26 cellular contexts compared by ENCODE assay signal in the genomic region with DNA sequence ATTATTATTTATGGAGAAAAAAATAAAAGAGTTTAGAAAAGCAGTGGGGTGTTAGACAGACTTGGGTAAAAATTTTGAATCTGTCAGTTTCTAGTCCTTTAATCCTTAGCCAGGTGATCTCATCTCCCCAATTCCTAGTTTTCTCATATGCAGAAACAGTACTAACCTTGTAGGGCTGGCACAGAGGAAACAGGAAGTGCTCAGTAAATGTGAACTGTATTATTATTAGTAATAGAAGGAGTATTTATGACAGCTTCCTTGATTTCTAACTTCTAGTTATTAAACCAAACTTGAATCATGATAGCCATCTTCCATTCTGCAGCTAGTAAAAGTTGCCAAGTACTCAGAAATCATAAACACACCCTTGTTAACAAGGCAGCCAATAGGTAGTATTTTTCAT. TPM values are rescaled to one million over a fixed set of nuclear protein-coding genes. Genes with fewer than 3 reads are reported as not detected.
"Had no signal": no experiment of that assay in that cellular context is flagged by ENCODE, and none has a peak within 500 bp of the region (broad histone marks: within the 10 kb centered on the region; RNA-seq: fewer than 3 reads in every experiment).

No MANE protein-coding gene starts in this region.

- DNase-seq: activated CD4-positive, alpha-beta T cell treated with anti-CD3 and anti-CD28 coated beads for 36 hours; activated CD4-positive, alpha-beta T cell treated with anti-CD3 and anti-CD28 coated beads, Interleukin-2, amount 10 ng/mL, durations not matched to agents 7 days and 5 days; activated CD4-positive, alpha-beta T cell treated with anti-CD3 and anti-CD28 coated beads, Interleukin-2, amount 50 U/mL, for 48 hours; activated CD8-positive, alpha-beta T cell treated with anti-CD3 and anti-CD28 coated beads, Interleukin-2, amount 10 ng/mL, durations not matched to agents 7 days and 5 days; activated gamma-delta T cell; activated naive CD4-positive, alpha-beta T cell treated with Interleukin-2 at 50 U/mL for 16 hours; activated naive CD8-positive, alpha-beta T cell treated with anti-CD3 and anti-CD28 coated beads, Interleukin-2, amount 10 ng/mL, durations not matched to agents 7 days and 5 days; activated T-cell treated with anti-CD3 and anti-CD28 coated beads, Interleukin-2, amount 50 U/mL, for 24 hours; central memory CD4-positive, alpha-beta T cell; NCI-H1092 treated with DMSO at 0.1 percent for 48 hours; NCI-H1417; NCI-H146; NCI-H187; NCI-H2029 treated with DMSO at 0.1 percent for 48 hours; NCI-H2107; NCI-H2171; NCI-H510A; NCI-H526; NCI-H748 treated with DMSO at 0.1 percent for 48 hours; NK-92 treated with Interleukin-12 subunit alpha and Interleukin-12 subunit beta, amount 100 ng/mL, for 24 hours; Right ventricle myocardium superior had no signal

- ATAC-seq: activated CD4-positive, alpha-beta T cell treated with anti-CD3 and anti-CD28 coated beads for 36 hours; activated CD8-positive, alpha-beta T cell treated with anti-CD3 and anti-CD28 coated beads, Interleukin-2, amount 10 ng/mL, durations not matched to agents 7 days and 5 days had no signal

- H3K27me3 ChIP-seq: ascending aorta had no signal

- H3K4me3 ChIP-seq: ascending aorta had no signal

- H3K4me1 ChIP-seq: ascending aorta had no signal

- H3K27ac ChIP-seq: ascending aorta, KMS-11 had no signal

- H3K9ac ChIP-seq: KMS-11 had no signal

- H3K9me3 ChIP-seq: ascending aorta had no signal

- H3K4me2 ChIP-seq: KMS-11 had no signal

- FAIRE-seq: TTC549 had no signal

- H3K36me3 ChIP-seq: ascending aorta had no signal

RNA-seq across cellular contexts. Expression of gene TBX20, which starts 12.5 kb away (rescaled TPM):
- total RNA-seq: activated CD8-positive, alpha-beta T cell treated with anti-CD3 and anti-CD28 coated beads, Interleukin-2, amount 10 ng/mL, durations not matched to agents 7 days and 5 days; ascending aorta; LHCN-M2 had no signal
- polyA plus RNA-seq: adipose tissue had no signal
